In the genomic region with DNA sequence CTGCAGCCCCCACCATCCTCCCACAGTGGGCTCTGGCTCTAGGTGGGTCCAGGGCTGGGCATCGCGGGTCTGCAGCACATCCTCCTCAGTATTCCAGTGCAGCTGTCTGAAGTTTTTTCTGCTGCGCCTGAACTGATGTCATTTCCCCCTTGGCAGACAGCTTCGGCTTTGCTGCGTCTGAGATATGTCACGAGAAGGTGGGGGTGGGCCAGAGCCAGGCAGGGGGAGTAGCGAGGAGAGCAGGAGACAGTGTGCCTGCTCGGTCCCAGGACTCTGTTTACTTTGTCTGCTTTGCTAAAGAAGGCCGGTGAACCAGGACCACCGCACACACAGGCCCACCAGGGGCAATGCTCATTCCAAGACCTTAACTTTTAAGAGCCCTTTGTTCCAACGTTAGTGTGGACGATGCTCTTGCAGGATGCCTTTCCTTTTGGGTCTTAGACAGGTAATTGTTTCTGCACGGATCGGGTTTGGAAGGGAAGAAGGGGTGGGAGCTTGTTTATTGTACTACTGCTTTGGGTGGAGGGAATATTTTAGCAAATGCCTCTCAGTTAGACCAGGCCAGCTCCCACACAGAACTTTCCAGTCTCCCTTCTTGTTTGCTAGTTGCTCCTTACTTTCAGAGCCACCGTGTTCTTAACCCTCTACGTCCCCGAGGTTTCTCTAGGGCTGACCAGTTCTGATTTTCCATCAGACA, we compare ENCODE assay signal across 8 cellular contexts. TPM values are rescaled to one million over a fixed set of nuclear protein-coding genes. Genes with fewer than 3 reads are reported as not detected.
A peak's percentile ranks its signal among the peaks of the same experiment; 100 is the strongest.
DNase-seq lines count a peak whose midpoint lies in the region; ATAC-seq and TF ChIP-seq lines count a peak whose summit lies in the region.

No MANE protein-coding gene starts in this region.

- H3K27ac Mint-ChIP-seq in nephron: peak overlapping the region; percentile 99 to 100 (median 100)

- TF ChIP-seq CTCF in fibroblast of villous mesenchyme (IDR thresholded peaks at IDR 0.05; ENCODE audit: insufficient read depth, low read depth, low read length): no peak
- TF ChIP-seq CTCF in nephron (IDR thresholded peaks at IDR 0.05; ENCODE audit: unreplicated experiment in 3 of 3): no peak

- POLR2A ChIA-PET in HEK293T (lab: Yijun Ruan, JAX): interaction anchor here (1.6 kb wide), 1 partner anchor 61 kb away, joined by 4 read pairs; no protein-coding TSS in a partner anchor

- CTCF ChIA-PET in HEK293T (lab: Yijun Ruan, JAX): interaction anchor here (0.9 to 2.5 kb wide), 2 partner anchors 22 to 270 kb away, joined by 3 to 6 read pairs; no protein-coding TSS in a partner anchor

- H3K4me3 Mint-ChIP-seq in nephron: peak overlapping the region; percentile 81 to 90 (median 86)

- no peak for ATAC-seq in GM18502 (IDR thresholded peaks at IDR 0.05; ENCODE audit: poor library complexity, unreplicated experiment)
- ATAC-seq in HG03571 (IDR thresholded peaks at IDR 0.05; ENCODE audit: unreplicated experiment): no peak
- no peak for ATAC-seq in HG03354 (IDR thresholded peaks at IDR 0.05; ENCODE audit: poor library complexity, severe bottlenecking, unreplicated experiment)

- H3K4me1 Mint-ChIP-seq in nephron: peaks cover 82% of the 10 kb centered on the region

- H3K27me3 Mint-ChIP-seq in nephron (ENCODE audit: low read depth): no peaks in the 10 kb centered on the region

- H3K9me3 Mint-ChIP-seq in nephron: no peaks in the 10 kb centered on the region

- no peaks in the 10 kb centered on the region for H3K36me3 Mint-ChIP-seq in nephron (ENCODE audit: low read depth)

- peak; percentile 65 for DNase-seq in HEK293T (ENCODE audit: extremely low spot score)
- DNase-seq in activated CD4-positive, alpha-beta T cell treated with anti-CD3 and anti-CD28 coated beads, Interleukin-2, amount 50 U/mL, for 1 hour: peak; percentile 27
- peak; percentile 94 for DNase-seq in fibroblast of villous mesenchyme (ENCODE audit: low read depth)
- DNase-seq in SKM-1 treated with dmso at 0.1 percent for 144 hours (lab: John Stamatoyannopoulos, UW; ENCODE audit: unreplicated experiment): no peak

- peak overlapping the region; percentile 52 for H3K4me3 ChIP-seq in fibroblast of villous mesenchyme (ENCODE audit: low read depth, low read length)

TF ChIP-seq in HEK293T, 16 proteins besides CTCF, POLR2A, EP300 and RAD21:
- TF ChIP-seq PKNOX1 (IDR thresholded peaks at IDR 0.05) (0 out of 2 replicates have a peak, but pooled peaks have one; percentile 4), FOXK2 (IDR thresholded peaks at IDR 0.05) (no peak)

RNA-seq across cellular contexts. Expression of gene WBP1L, which starts 32.4 kb away (rescaled TPM):
- total RNA-seq in fibroblast of villous mesenchyme: 34.8 and 40.6 TPM in 2 replicates
